In the genomic region with DNA sequence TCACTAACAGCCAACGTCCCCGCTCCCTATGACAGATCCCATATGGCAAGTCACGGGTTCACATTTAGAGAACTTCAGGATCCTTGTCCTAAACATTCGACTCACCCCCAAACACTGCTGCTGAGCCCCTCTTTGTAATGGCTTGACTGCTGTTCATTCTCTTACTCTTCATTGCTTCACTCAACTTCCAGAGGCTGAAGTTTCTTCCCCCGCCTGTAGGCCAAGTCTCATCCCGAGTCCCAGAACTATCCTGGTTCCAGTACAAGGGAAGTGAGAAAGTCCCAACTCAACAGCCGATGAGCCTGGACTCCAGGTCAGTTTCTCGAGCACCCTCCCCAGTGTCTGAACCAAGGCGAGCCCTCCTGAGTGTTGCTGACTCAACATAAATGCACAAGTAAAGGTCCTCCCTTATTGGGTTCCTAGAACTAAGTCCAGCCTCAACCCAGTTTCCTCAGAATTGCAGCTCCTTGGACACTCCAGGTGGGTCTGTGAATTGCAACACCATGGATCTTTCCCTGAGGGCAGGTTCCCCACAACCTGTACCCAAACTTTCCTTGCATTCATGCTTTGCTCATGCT, we compare ENCODE assay signal across 26 cellular contexts.
"Had no signal": no experiment of that assay in that cellular context is flagged by ENCODE, and none has a peak within 500 bp of the region (broad histone marks: within the 10 kb centered on the region; RNA-seq: fewer than 3 reads in every experiment).

No MANE protein-coding gene starts in this region.

- H3K4me3 ChIP-seq: left lung, lower lobe of right lung, pancreas, prostate gland, sigmoid colon, spleen, tibial nerve, uterus had no signal

- H3K36me3 ChIP-seq: left lung, lower lobe of right lung, pancreas, prostate gland, sigmoid colon, spleen, tibial nerve, uterus had no signal

- DNase-seq: hypothalamus; immature natural killer cell; kidney; left colon; left lung; lower lobe of right lung; mammary epithelial cell; mesenchymal stem cell; naive thymus-derived CD8-positive, alpha-beta T cell; nucleus accumbens; pancreas; posterior cingulate gyrus; retina; right cardiac atrium; sigmoid colon; small intestine; spleen; stimulated activated CD4-positive, alpha-beta T cell treated with anti-CD3 and anti-CD28 coated beads, Interleukin-4, amount 100 ng/mL, for 24 hours; stimulated activated naive CD4-positive, alpha-beta T cell; stimulated activated naive CD8-positive, alpha-beta T cell treated with anti-CD3 and anti-CD28 coated beads, Interleukin-15, amount 100 ng/mL, for 72 hours; substantia nigra; uterus had no signal

- H3K27ac ChIP-seq: left lung, lower lobe of right lung, pancreas, prostate gland, sigmoid colon, spleen, tibial nerve, uterus had no signal

- ATAC-seq: left colon; left lung; lower lobe of right lung; naive thymus-derived CD8-positive, alpha-beta T cell; pancreas; right cardiac atrium; stimulated activated effector memory CD8-positive, alpha-beta T cell treated with anti-CD3 and anti-CD28 coated beads, Interleukin-12 subunit alpha, Interleukin-12 subunit beta, amount 100 ng/mL, for 72 hours; stimulated activated naive CD8-positive, alpha-beta T cell treated with anti-CD3 and anti-CD28 coated beads, Interleukin-15, amount 100 ng/mL, for 72 hours had no signal

- H3K4me1 ChIP-seq: left lung, lower lobe of right lung, pancreas, prostate gland, sigmoid colon, spleen, tibial nerve, uterus had no signal

- H3K27me3 ChIP-seq: pancreas, tibial nerve, uterus had no signal

- FAIRE-seq: islet of Langerhans, kidney, pancreas, small intestine had no signal

- H3K9me3 ChIP-seq: left lung, lower lobe of right lung, pancreas, prostate gland, sigmoid colon, spleen, tibial nerve, uterus had no signal
